10 cellular contexts compared by ENCODE assay signal in the genomic region with DNA sequence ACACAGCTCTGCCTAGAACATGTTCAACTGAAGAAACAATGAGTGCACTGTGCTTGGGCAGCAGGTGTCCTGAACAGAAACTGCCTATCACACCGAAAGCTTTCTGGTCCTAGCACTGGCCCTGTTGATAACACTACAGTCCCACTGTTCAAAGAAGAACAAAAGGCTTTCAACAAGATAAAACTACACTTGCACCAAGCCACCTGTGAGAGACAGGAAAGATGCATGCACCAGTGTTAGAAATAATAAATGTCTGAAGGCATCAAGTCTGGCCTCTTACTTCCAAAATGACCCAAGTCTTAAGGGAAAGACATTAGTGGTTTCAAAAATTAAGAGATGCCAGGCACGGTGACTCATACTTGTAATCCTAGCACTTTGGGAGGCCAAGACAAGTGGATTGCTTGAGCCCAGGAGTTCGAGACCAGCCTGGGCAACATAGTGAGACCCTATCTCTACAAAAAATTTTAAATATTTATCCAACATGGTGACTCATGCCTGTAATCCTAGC.
DNase-seq lines count a peak whose midpoint lies in the region; ATAC-seq and TF ChIP-seq lines count a peak whose summit lies in the region.
"Had no signal": no experiment of that assay in that cellular context is flagged by ENCODE, and none has a peak within 500 bp of the region (broad histone marks: within the 10 kb centered on the region; RNA-seq: fewer than 3 reads in every experiment).

No MANE protein-coding gene starts in this region.

- H3K4me1 ChIP-seq in RWPE2 (ENCODE audit: insufficient read depth, poor library complexity, severe bottlenecking) = peaks cover 69% of the 10 kb centered on the region
- H3K4me1 ChIP-seq in hepatocyte (ENCODE audit: insufficient read depth) = peaks cover 45% of the 10 kb centered on the region
- peaks cover 5 to 84% (median 68%) of the 10 kb centered on the region in 5 donors for H3K4me1 ChIP-seq in subcutaneous abdominal adipose tissue (ENCODE audit: control insufficient read depth in 5 of 5, insufficient read depth in 5 of 5, low read length in 5 of 5)

- H3K9ac ChIP-seq in subcutaneous abdominal adipose tissue (ENCODE audit: low read length in 5 of 5) = peak overlapping the region in 2 of 5 donors; percentile 17 to 38

- no peaks in the 10 kb centered on the region for H4K20me1 ChIP-seq in hepatocyte (ENCODE audit: insufficient read depth, poor library complexity, severe bottlenecking)

- 69% methylated on average over 3 of the region's 3 CpGs for WGBS in hepatocyte (ENCODE audit: low lambda C conversion rate, missing lambda C conversion rate)

- POLR2A ChIA-PET in activated CD4-positive, alpha-beta T cell treated with anti-CD3 and anti-CD28 coated beads, Interleukin-2, amount 10 ng/mL, durations not matched to agents 7 days and 5 days (lab: Charles Lee) = no interaction called here

- TF ChIP-seq CTCF in HFFc6 (IDR thresholded peaks at IDR 0.05) = no peak
- TF ChIP-seq CTCF in RWPE2 (IDR thresholded peaks at IDR 0.05; ENCODE audit: poor library complexity, severe bottlenecking) = no peak
- TF ChIP-seq CTCF in hepatocyte (IDR thresholded peaks at IDR 0.05; ENCODE audit: poor library complexity) = no peak

- no peak overlapping the region for H2AFZ ChIP-seq in hepatocyte

- DNase-seq in HFFc6 (peak; percentile 30), RWPE2 (ENCODE audit: low spot score) (no peak), hepatocyte (ENCODE audit: low spot score) (no peak), amniotic stem cell (lab: John Stamatoyannopoulos, UW) (no peak), cerebellar cortex (ENCODE audit: low spot score) (no peak), H7 (no peak)
- no peak for DNase-seq in activated CD4-positive, alpha-beta T cell treated with anti-CD3 and anti-CD28 coated beads, Interleukin-2, amount 10 ng/mL, durations not matched to agents 7 days and 5 days
- DNase-seq: Karpas-422 had no signal

- no peak overlapping the region for H3K4me3 ChIP-seq in RWPE2 (ENCODE audit: severe bottlenecking)
- H3K4me3 ChIP-seq in hepatocyte = no peak overlapping the region
- no peak overlapping the region for H3K4me3 ChIP-seq in subcutaneous abdominal adipose tissue (ENCODE audit: low read depth in 1 of 5, low read length in 5 of 5)
- no peak overlapping the region for H3K4me3 ChIP-seq in H7 (ENCODE audit: insufficient read depth, low read depth, low read length)
- H3K4me3 ChIP-seq: skin epidermis had no signal

- H3K4me3 Mint-ChIP-seq in HFFc6 = no peak overlapping the region
- H3K4me3 Mint-ChIP-seq in activated CD4-positive, alpha-beta T cell treated with anti-CD3 and anti-CD28 coated beads, Interleukin-2, amount 10 ng/mL, durations not matched to agents 7 days and 5 days = no peak overlapping the region

- H3K36me3 ChIP-seq in RWPE2 (ENCODE audit: low read depth) = peaks cover 23% of the 10 kb centered on the region
- no peaks in the 10 kb centered on the region for H3K36me3 ChIP-seq in hepatocyte (replicated peaks; ENCODE audit: insufficient read depth, low read depth)
- peaks cover 0 to 8% (median 5%) of the 10 kb centered on the region in 5 donors for H3K36me3 ChIP-seq in subcutaneous abdominal adipose tissue (ENCODE audit: control insufficient read depth in 5 of 5, insufficient read depth in 5 of 5, low read length in 5 of 5)
- no peaks in the 10 kb centered on the region for H3K36me3 ChIP-seq in H7 (replicated peaks; ENCODE audit: control insufficient read depth, insufficient read depth, low read length)

- peaks cover 64% of the 10 kb centered on the region for H3K79me2 ChIP-seq in hepatocyte

- peaks cover 90% of the 10 kb centered on the region for H3K4me1 Mint-ChIP-seq in HFFc6 (ENCODE audit: low read depth)
- H3K4me1 Mint-ChIP-seq in activated CD4-positive, alpha-beta T cell treated with anti-CD3 and anti-CD28 coated beads, Interleukin-2, amount 10 ng/mL, durations not matched to agents 7 days and 5 days = no peaks in the 10 kb centered on the region

- H3K9me3 Mint-ChIP-seq in HFFc6 = no peaks in the 10 kb centered on the region
- no peaks in the 10 kb centered on the region for H3K9me3 Mint-ChIP-seq in activated CD4-positive, alpha-beta T cell treated with anti-CD3 and anti-CD28 coated beads, Interleukin-2, amount 10 ng/mL, durations not matched to agents 7 days and 5 days

- peak overlapping the region; percentile 97 for H3K27ac ChIP-seq in RWPE2 (ENCODE audit: poor library complexity, severe bottlenecking)
- H3K27ac ChIP-seq in hepatocyte = peak overlapping the region; percentile 88
- H3K27ac ChIP-seq in subcutaneous abdominal adipose tissue (ENCODE audit: low read depth, low read length) = peak overlapping the region; percentile 95

- no peaks in the 10 kb centered on the region for H3K9me2 ChIP-seq in hepatocyte (replicated peaks; ENCODE audit: insufficient read depth)

- H3K4me2 ChIP-seq in hepatocyte = no peak overlapping the region

- no peaks in the 10 kb centered on the region for H3K27me3 ChIP-seq in RWPE2 (ENCODE audit: insufficient read depth, poor library complexity, severe bottlenecking)
- no peaks in the 10 kb centered on the region for H3K27me3 ChIP-seq in hepatocyte
- no peaks in the 10 kb centered on the region for H3K27me3 ChIP-seq in subcutaneous abdominal adipose tissue (ENCODE audit: control insufficient read depth in 5 of 5, insufficient read depth in 4 of 5, low read length in 5 of 5)
- no peaks in the 10 kb centered on the region for H3K27me3 ChIP-seq in H7 (ENCODE audit: control insufficient read depth, insufficient read depth, low read length)

- H3K36me3 Mint-ChIP-seq in HFFc6 (ENCODE audit: low read depth) = peaks cover 17% of the 10 kb centered on the region
- H3K36me3 Mint-ChIP-seq in activated CD4-positive, alpha-beta T cell treated with anti-CD3 and anti-CD28 coated beads, Interleukin-2, amount 10 ng/mL, durations not matched to agents 7 days and 5 days (ENCODE audit: low read depth) = no peaks in the 10 kb centered on the region

- ATAC-seq in RWPE2 (ENCODE audit: low read depth) = no peak

- peaks cover 2% of the 10 kb centered on the region; the same call in 1 of the 2 replicates for H3K27me3 Mint-ChIP-seq in HFFc6 (ENCODE audit: insufficient read depth)
- peaks cover 16% of the 10 kb centered on the region for H3K27me3 Mint-ChIP-seq in activated CD4-positive, alpha-beta T cell treated with anti-CD3 and anti-CD28 coated beads, Interleukin-2, amount 10 ng/mL, durations not matched to agents 7 days and 5 days

- H3K27ac Mint-ChIP-seq in HFFc6 = peak overlapping the region; percentile 87
- no peak overlapping the region for H3K27ac Mint-ChIP-seq in activated CD4-positive, alpha-beta T cell treated with anti-CD3 and anti-CD28 coated beads, Interleukin-2, amount 10 ng/mL, durations not matched to agents 7 days and 5 days

- CTCF ChIA-PET in activated CD4-positive, alpha-beta T cell treated with anti-CD3 and anti-CD28 coated beads, Interleukin-2, amount 10 ng/mL, durations not matched to agents 7 days and 5 days (lab: Charles Lee) = no interaction called here

- H3K9me3 ChIP-seq in RWPE2 (ENCODE audit: severe bottlenecking) (no peaks in the 10 kb centered on the region), hepatocyte (ENCODE audit: low read depth) (no peaks in the 10 kb centered on the region), subcutaneous abdominal adipose tissue (ENCODE audit: control insufficient read depth in 5 of 5, low read length in 5 of 5) (no peaks in the 10 kb centered on the region)
